In the genomic region with DNA sequence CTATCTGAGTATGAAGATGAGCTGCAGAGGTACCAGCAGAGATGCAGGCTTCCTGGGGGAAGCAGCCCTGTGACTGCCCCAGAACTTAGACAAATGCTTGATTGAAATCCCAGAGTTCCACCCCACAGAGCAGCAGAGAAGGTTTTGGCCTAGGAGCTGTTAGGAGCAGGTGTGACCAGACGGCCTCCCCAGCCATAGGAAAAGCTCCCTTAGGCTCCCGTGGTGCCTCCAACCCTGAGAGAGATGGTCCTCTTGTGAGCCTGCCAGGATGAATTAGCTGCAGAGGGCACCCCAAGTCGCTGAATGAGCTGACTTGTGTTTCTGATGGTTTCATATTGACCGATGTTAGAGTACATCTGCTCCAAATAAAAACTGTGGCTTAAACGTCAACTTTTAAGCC, we compare ENCODE assay signal across 17 cellular contexts. TPM values are rescaled to one million over a fixed set of nuclear protein-coding genes. Genes with fewer than 3 reads are reported as not detected.
"Had no signal": no experiment of that assay in that cellular context is flagged by ENCODE, and none has a peak within 500 bp of the region (broad histone marks: within the 10 kb centered on the region; RNA-seq: fewer than 3 reads in every experiment).

No MANE protein-coding gene starts in this region.

- H3K27ac ChIP-seq: hepatocyte, ovary had no signal

- H3K4me2 ChIP-seq: hepatocyte had no signal

- H3K4me3 Mint-ChIP-seq: central memory CD8-positive, alpha-beta T cell; naive thymus-derived CD8-positive, alpha-beta T cell had no signal

- H3K4me1 Mint-ChIP-seq: central memory CD8-positive, alpha-beta T cell; naive thymus-derived CD8-positive, alpha-beta T cell had no signal

- ATAC-seq: left lobe of liver; mucosa of descending colon; naive thymus-derived CD8-positive, alpha-beta T cell; right cardiac atrium had no signal

- H3K36me3 ChIP-seq: ovary, tibial nerve had no signal

- H3K4me3 ChIP-seq: coronary artery, hepatocyte, mucosa of descending colon, ovary, tibial nerve had no signal

- H3K79me2 ChIP-seq: hepatocyte had no signal

- H3K9me3 ChIP-seq: mucosa of descending colon, ovary, tibial nerve had no signal

- H3K36me3 Mint-ChIP-seq: naive thymus-derived CD8-positive, alpha-beta T cell had no signal

- H3K9me3 Mint-ChIP-seq: central memory CD8-positive, alpha-beta T cell; naive thymus-derived CD8-positive, alpha-beta T cell had no signal

- H2AFZ ChIP-seq: hepatocyte had no signal

- H3K27me3 ChIP-seq: hepatocyte, ovary, tibial nerve had no signal

- DNase-seq: effector CD8-positive, alpha-beta T cell; foreskin melanocyte; kidney; mucosa of descending colon; naive thymus-derived CD8-positive, alpha-beta T cell; nucleus accumbens; ovary; right cardiac atrium; small intestine; stimulated activated CD4-positive, alpha-beta T cell treated with anti-CD3 and anti-CD28 coated beads, Interleukin-12 subunit alpha, Interleukin-12 subunit beta, amount 100 ng/mL, for 4 hours; stimulated activated naive CD4-positive, alpha-beta T cell treated with Interleukin-2 at 50 U/mL for 16 hours had no signal

- H3K27ac Mint-ChIP-seq: naive thymus-derived CD8-positive, alpha-beta T cell had no signal

RNA-seq across cellular contexts. Expression of gene NTRK2, which starts 22.1 kb away (rescaled TPM):
- total RNA-seq: dermis microvascular lymphatic vessel endothelial cell; naive thymus-derived CD8-positive, alpha-beta T cell had no signal
- polyA plus RNA-seq: naive thymus-derived CD8-positive, alpha-beta T cell had no signal
